In the genomic region with DNA sequence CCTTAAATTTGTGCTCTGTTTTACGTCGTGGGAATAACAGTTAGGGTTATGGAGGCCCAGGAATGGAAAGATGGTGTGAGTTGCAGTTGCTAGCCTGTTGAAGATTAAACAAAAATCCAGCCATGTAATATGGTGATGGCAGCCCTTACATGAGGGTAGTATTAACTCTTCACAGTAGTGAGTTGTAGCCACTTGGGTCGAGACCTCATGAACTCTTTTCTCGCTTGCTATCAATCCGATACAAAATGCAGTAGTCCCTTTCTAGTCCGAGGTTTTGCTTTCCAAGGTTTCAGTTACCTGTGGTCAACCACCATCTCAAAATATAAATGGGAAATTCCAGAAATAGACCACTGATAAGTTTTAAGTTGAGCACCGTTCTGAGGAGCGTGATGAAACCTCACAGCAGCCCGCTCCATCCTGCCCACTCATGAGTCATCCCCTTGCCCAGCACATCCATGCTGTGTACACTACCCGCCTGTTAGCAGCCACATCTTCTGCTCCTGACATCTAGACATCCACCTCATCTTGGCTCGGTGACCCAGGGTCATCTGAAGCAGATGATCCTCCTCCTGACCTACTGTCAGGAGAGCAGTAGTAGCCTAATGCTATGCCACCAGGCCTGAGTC, we compare ENCODE assay signal across 16 cellular contexts.
DNase-seq lines count a peak whose midpoint lies in the region; ATAC-seq and TF ChIP-seq lines count a peak whose summit lies in the region.
"Had no signal": no experiment of that assay in that cellular context is flagged by ENCODE, and none has a peak within 500 bp of the region (broad histone marks: within the 10 kb centered on the region; RNA-seq: fewer than 3 reads in every experiment).

No MANE protein-coding gene starts in this region.

- POLR2A ChIA-PET in CD8-positive, alpha-beta T cell (lab: Charles Lee), result no interaction called here

- no peak overlapping the region for H3K4me3 Mint-ChIP-seq in CD8-positive, alpha-beta T cell
- H3K4me3 Mint-ChIP-seq: CD4-positive, alpha-beta memory T cell had no signal

- TF ChIP-seq CTCF in neural cell (IDR thresholded peaks at IDR 0.05; ENCODE audit: poor library complexity, severe bottlenecking), result no peak
- no peak for TF ChIP-seq CTCF in spleen (IDR thresholded peaks at IDR 0.05 in 8 of 11, conservative IDR thresholded peaks at IDR 0.05 in 3 of 11)
- TF ChIP-seq CTCF in CD8-positive, alpha-beta T cell (IDR thresholded peaks at IDR 0.05), result no peak

- no peaks in the 10 kb centered on the region for H3K27me3 Mint-ChIP-seq in CD8-positive, alpha-beta T cell (ENCODE audit: low read depth)
- H3K27me3 Mint-ChIP-seq: CD4-positive, alpha-beta memory T cell had no signal

- no peaks in the 10 kb centered on the region for H3K9me2 ChIP-seq in neural cell (ENCODE audit: insufficient read depth, low read length)

- H3K9me3 Mint-ChIP-seq in CD8-positive, alpha-beta T cell, result peaks cover 18% of the 10 kb centered on the region

- no peaks in the 10 kb centered on the region for H3K9me3 ChIP-seq in neural cell (ENCODE audit: low read length)
- H3K9me3 ChIP-seq in spleen, result peaks cover 0 to 17% (median 15%) of the 10 kb centered on the region in 8 donors
- H3K9me3 ChIP-seq in CD8-positive, alpha-beta T cell (ENCODE audit: low read length), result no peaks in the 10 kb centered on the region

- intact Hi-C loops in spleen (cut with DNase I; ENCODE audit: low total_unique reads), result no loop called here
- intact Hi-C loops in CD8-positive, alpha-beta T cell (cut with DNase I, micrococcal nuclease), result no loop called here

- H3K79me2 ChIP-seq in neural cell (replicated peaks; ENCODE audit: insufficient read depth, low read length), result no peaks in the 10 kb centered on the region

- H3K4me1 Mint-ChIP-seq in CD8-positive, alpha-beta T cell (ENCODE audit: low read depth), result no peaks in the 10 kb centered on the region
- H3K4me1 Mint-ChIP-seq: CD4-positive, alpha-beta memory T cell had no signal

- H3K4me1 ChIP-seq in spleen, result no peaks in the 10 kb centered on the region
- H3K4me1 ChIP-seq in CD8-positive, alpha-beta T cell (ENCODE audit: insufficient read depth, low read length), result no peaks in the 10 kb centered on the region
- H3K4me1 ChIP-seq: tibial nerve had no signal

- H3K27me3 ChIP-seq in neural cell (ENCODE audit: insufficient read depth, low read depth, low read length), result no peaks in the 10 kb centered on the region
- no peaks in the 10 kb centered on the region for H3K27me3 ChIP-seq in spleen (replicated peaks in 1 of 7)
- no peaks in the 10 kb centered on the region for H3K27me3 ChIP-seq in CD8-positive, alpha-beta T cell (ENCODE audit: insufficient read depth, low read length)
- H3K27me3 ChIP-seq: tibial nerve had no signal

- peak overlapping the region; percentile 16 for H3K27ac ChIP-seq in neural cell (ENCODE audit: low read length)
- no peak overlapping the region for H3K27ac ChIP-seq in spleen
- no peak overlapping the region for H3K27ac ChIP-seq in CD8-positive, alpha-beta T cell (ENCODE audit: low read depth, low read length)
- H3K27ac ChIP-seq: tibial nerve had no signal

- no peak for TF ChIP-seq POLR2A in spleen (IDR thresholded peaks at IDR 0.05)

- H2AFZ ChIP-seq in neural cell (ENCODE audit: low read depth, low read length), result no peak overlapping the region

- TF ChIP-seq RAD21 in neural cell (conservative IDR thresholded peaks at IDR 0.05), result no peak

- no peak for TF ChIP-seq EP300 in neural cell (conservative IDR thresholded peaks at IDR 0.05; ENCODE audit: poor library complexity, severe bottlenecking)

- no peak overlapping the region for H3K9ac ChIP-seq in neural cell (ENCODE audit: low read length)

- H3K36me3 ChIP-seq in neural cell (ENCODE audit: insufficient read depth, low read length) (no peaks in the 10 kb centered on the region), spleen (peaks cover 0 to 6% (median 0%) of the 10 kb centered on the region in 6 donors)
- no peaks in the 10 kb centered on the region for H3K36me3 ChIP-seq in CD8-positive, alpha-beta T cell (ENCODE audit: insufficient read depth, low read length)

- WGBS in spleen, 5 donors, result 73 to 95% (median 83%) methylated on average over 11 of the region's 11 CpGs

- peaks cover 10% of the 10 kb centered on the region for H3F3A ChIP-seq in neural cell (ENCODE audit: insufficient read depth, low read length, poor library complexity, severe bottlenecking)

- peak overlapping the region; percentile 9 for H3K4me3 ChIP-seq in neural cell (ENCODE audit: low read length)
- H3K4me3 ChIP-seq in spleen, result no peak overlapping the region
- no peak overlapping the region for H3K4me3 ChIP-seq in CD8-positive, alpha-beta T cell (ENCODE audit: low read depth, low read length)
- H3K4me3 ChIP-seq: lung, tibial nerve had no signal

- DNase-seq in HK-2 (ENCODE audit: unreplicated experiment) (peak; percentile 46), NOMO-1 treated with dmso at 0.1 percent for 144 hours (lab: John Stamatoyannopoulos, UW; ENCODE audit: unreplicated experiment) (peak; percentile 79), astrocyte of the hippocampus (ENCODE audit: low read depth, low spot score) (peak; percentile 38), spleen (no peak), NCI-H128 (lab: John Stamatoyannopoulos, UW; ENCODE audit: unreplicated experiment) (no peak)
- DNase-seq in CD8-positive, alpha-beta T cell, result no peak
- DNase-seq: activated CD4-positive, CD25-positive, alpha-beta regulatory T cell; activated T-cell treated with anti-CD3 and anti-CD28 coated beads for 4 hours; CD4-positive, alpha-beta memory T cell; NCI-H1092 treated with DMSO at 0.1 percent for 48 hours; NCI-H524; stimulated activated CD4-positive, alpha-beta T cell treated with anti-CD3 and anti-CD28 coated beads, Interleukin-12 subunit alpha, Interleukin-12 subunit beta, amount 100 ng/mL, for 4 hours had no signal

- no peaks in the 10 kb centered on the region for H4K20me1 ChIP-seq in neural cell (ENCODE audit: insufficient read depth)

- peak overlapping the region; percentile 8 for H3K4me2 ChIP-seq in neural cell (ENCODE audit: low read length)

- no peak overlapping the region for H3K27ac Mint-ChIP-seq in CD8-positive, alpha-beta T cell
- H3K27ac Mint-ChIP-seq: CD4-positive, alpha-beta memory T cell had no signal

- no peak for ATAC-seq in CD8-positive, alpha-beta T cell
- no peak for ATAC-seq in GM19463 (IDR thresholded peaks at IDR 0.05; ENCODE audit: unreplicated experiment)

- peaks cover 31% of the 10 kb centered on the region for H3K36me3 Mint-ChIP-seq in CD8-positive, alpha-beta T cell

- CTCF ChIA-PET in CD8-positive, alpha-beta T cell (lab: Charles Lee), result no interaction called here

TF ChIP-seq in neural cell, 6 proteins besides CTCF, POLR2A, EP300 and RAD21:
- TF ChIP-seq, protein P1, sequence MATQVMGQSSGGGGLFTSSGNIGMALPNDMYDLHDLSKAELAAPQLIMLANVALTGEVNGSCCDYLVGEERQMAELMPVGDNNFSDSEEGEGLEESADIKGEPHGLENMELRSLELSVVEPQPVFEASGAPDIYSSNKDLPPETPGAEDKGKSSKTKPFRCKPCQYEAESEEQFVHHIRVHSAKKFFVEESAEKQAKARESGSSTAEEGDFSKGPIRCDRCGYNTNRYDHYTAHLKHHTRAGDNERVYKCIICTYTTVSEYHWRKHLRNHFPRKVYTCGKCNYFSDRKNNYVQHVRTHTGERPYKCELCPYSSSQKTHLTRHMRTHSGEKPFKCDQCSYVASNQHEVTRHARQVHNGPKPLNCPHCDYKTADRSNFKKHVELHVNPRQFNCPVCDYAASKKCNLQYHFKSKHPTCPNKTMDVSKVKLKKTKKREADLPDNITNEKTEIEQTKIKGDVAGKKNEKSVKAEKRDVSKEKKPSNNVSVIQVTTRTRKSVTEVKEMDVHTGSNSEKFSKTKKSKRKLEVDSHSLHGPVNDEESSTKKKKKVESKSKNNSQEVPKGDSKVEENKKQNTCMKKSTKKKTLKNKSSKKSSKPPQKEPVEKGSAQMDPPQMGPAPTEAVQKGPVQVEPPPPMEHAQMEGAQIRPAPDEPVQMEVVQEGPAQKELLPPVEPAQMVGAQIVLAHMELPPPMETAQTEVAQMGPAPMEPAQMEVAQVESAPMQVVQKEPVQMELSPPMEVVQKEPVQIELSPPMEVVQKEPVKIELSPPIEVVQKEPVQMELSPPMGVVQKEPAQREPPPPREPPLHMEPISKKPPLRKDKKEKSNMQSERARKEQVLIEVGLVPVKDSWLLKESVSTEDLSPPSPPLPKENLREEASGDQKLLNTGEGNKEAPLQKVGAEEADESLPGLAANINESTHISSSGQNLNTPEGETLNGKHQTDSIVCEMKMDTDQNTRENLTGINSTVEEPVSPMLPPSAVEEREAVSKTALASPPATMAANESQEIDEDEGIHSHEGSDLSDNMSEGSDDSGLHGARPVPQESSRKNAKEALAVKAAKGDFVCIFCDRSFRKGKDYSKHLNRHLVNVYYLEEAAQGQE (IDR thresholded peaks at IDR 0.05; ENCODE audit: borderline replicate concordance), result no peak
- TF ChIP-seq TAF1 (IDR thresholded peaks at IDR 0.05; ENCODE audit: low read depth), result no peak
- TF ChIP-seq EZH2 (IDR thresholded peaks at IDR 0.05; ENCODE audit: borderline replicate concordance, insufficient read depth, low read length, poor library complexity, severe bottlenecking), result no peak
- TF ChIP-seq POLR2AphosphoS5 (IDR thresholded peaks at IDR 0.05), result no peak
- TF ChIP-seq MXI1 (conservative IDR thresholded peaks at IDR 0.05; ENCODE audit: poor library complexity, severe bottlenecking), result no peak
- no peak for TF ChIP-seq SMC3 (conservative IDR thresholded peaks at IDR 0.05; ENCODE audit: poor library complexity)

Comparison
In these comparisons a context has a peak if more than half of its experiments do, and no peak if none do; other contexts are left out.
1. DNase-seq: peak in HK-2 (single experiment), NOMO-1 treated with dmso at 0.1 percent for 144 hours (single experiment) and astrocyte of the hippocampus (single experiment); none in spleen (single experiment), NCI-H128 (single experiment) and CD8-positive, alpha-beta T cell (0 of 7).